38 cellular contexts compared by ENCODE assay signal in genomic region chr12:55585817-55586216, GRCh38. TPM values are rescaled to one million over a fixed set of nuclear protein-coding genes. Genes with fewer than 3 reads are reported as not detected.
"Had no signal": no experiment of that assay in that cellular context is flagged by ENCODE, and none has a peak within 500 bp of the region (broad histone marks: within the 10 kb centered on the region; RNA-seq: fewer than 3 reads in every experiment).

No MANE protein-coding gene starts in this region.

- H3K27ac ChIP-seq: KMS-11 had no signal

- H3K9me3 ChIP-seq: MG63 had no signal

- H3K4me3 ChIP-seq: MG63 had no signal

- H3K9ac ChIP-seq: KMS-11 had no signal

- H3K4me2 ChIP-seq: KMS-11 had no signal

- H3K27me3 ChIP-seq: MG63 had no signal

- H3K36me3 ChIP-seq: MG63 had no signal

- DNase-seq: Karpas-422, Kasumi-1, MG63, MM.1S, MV-4-11, NCI-H1048, NCI-H1092, NCI-H1092 treated with DMSO at 0.1 percent for 48 hours, NCI-H1105, NCI-H1105 treated with DMSO at 0.1 percent for 48 hours, NCI-H1417, NCI-H1417 treated with DMSO at 0.1 percent for 48 hours, NCI-H1436, NCI-H1436 treated with DMSO at 0.1 percent for 48 hours, NCI-H146, NCI-H1694, NCI-H1694 treated with DMSO at 0.1 percent for 48 hours, NCI-H187, NCI-H187 treated with DMSO at 0.1 percent for 48 hours, NCI-H1930, NCI-H2029, NCI-H2029 treated with DMSO at 0.1 percent for 48 hours, NCI-H2081, NCI-H2081 treated with DMSO at 0.1 percent for 48 hours, NCI-H2107, NCI-H2171, NCI-H2171 treated with DMSO at 0.1 percent for 48 hours, NCI-H2227 treated with DMSO at 0.1 percent for 48 hours, NCI-H226, NCI-H345, NCI-H446, NCI-H446 treated with DMSO at 0.1 percent for 48 hours, NCI-H510A had no signal

RNA-seq across cellular contexts. Expression of gene OR2AP1, which starts 13.5 kb away (rescaled TPM):
- total RNA-seq: LHCN-M2, M059J, MCF 10A, NCI-H460 had no signal

RNA-seq across cellular contexts. Expression of gene OR6C4, which starts 36.4 kb away (rescaled TPM):
- total RNA-seq: LHCN-M2, M059J, MCF 10A, NCI-H460 had no signal

RNA-seq across cellular contexts. Expression of gene OR10P1, which starts 50.9 kb away (rescaled TPM):
- total RNA-seq: LHCN-M2, M059J, MCF 10A, NCI-H460 had no signal
